Comparison of ENCODE assay signal across 20 cellular contexts in the genomic region with DNA sequence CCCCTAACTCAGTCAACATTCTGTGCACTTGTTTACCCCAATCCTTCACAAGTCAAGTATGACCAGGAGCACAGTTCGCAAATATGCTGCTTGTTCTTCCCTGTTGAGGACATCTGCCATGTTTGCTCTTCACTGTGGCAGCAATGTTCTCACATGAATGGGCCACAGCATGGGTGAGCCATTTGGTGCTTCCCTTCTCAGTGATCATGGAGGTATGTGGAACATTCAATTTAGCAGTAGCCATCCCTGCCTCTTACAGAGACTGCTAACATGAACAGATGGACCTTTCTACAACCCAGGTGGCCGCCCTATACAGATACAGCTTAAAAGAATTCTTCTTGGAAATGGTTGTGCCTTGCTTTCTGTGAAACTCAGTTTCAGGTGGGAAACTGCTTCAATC.
"Had no signal": no experiment of that assay in that cellular context is flagged by ENCODE, and none has a peak within 500 bp of the region (broad histone marks: within the 10 kb centered on the region; RNA-seq: fewer than 3 reads in every experiment).

No MANE protein-coding gene starts in this region.

- H3K4me1 Mint-ChIP-seq: natural killer cell; stimulated activated memory B cell treated with anti-CD40 and anti-IgM and Interleukin-4, amounts not matched to agents 10 μg/mL and 1 μg/mL and 100 μg/mL, for 72 hours had no signal

- H3K36me3 Mint-ChIP-seq: activated naive CD4-positive, alpha-beta T cell treated with anti-CD3 and anti-CD28 coated beads, Interleukin-2, amount 50 U/mL, for 72 hours; brain; stimulated activated memory B cell treated with anti-CD40 and anti-IgM and Interleukin-4, amounts not matched to agents 10 μg/mL and 1 μg/mL and 100 μg/mL, for 72 hours had no signal

- H3K27ac ChIP-seq: colonic mucosa, sigmoid colon, transverse colon, WERI-Rb-1 had no signal

- H3K9me3 Mint-ChIP-seq: brain; stimulated activated memory B cell treated with anti-CD40 and anti-IgM and Interleukin-4, amounts not matched to agents 10 μg/mL and 1 μg/mL and 100 μg/mL, for 72 hours had no signal

- H3K4me3 Mint-ChIP-seq: brain; effector memory CD8-positive, alpha-beta T cell; natural killer cell; stimulated activated memory B cell treated with anti-CD40 and anti-IgM and Interleukin-4, amounts not matched to agents 10 μg/mL and 1 μg/mL and 100 μg/mL, for 72 hours had no signal

- DNase-seq: activated T-cell treated with anti-CD3 and anti-CD28 coated beads, Interleukin-2, amount 50 U/mL, for 1 hour; aorta; colonic mucosa; effector memory CD8-positive, alpha-beta T cell; hypothalamus; left ventricle myocardium superior; mammary epithelial cell; midbrain; natural killer cell; retina; sigmoid colon; stimulated activated CD4-positive, alpha-beta T cell treated with anti-CD3 and anti-CD28 coated beads, Interleukin-15, amount 100 ng/mL, for 24 hours; transverse colon; WERI-Rb-1 had no signal

- H3K27ac Mint-ChIP-seq: activated naive CD4-positive, alpha-beta T cell treated with anti-CD3 and anti-CD28 coated beads, Interleukin-2, amount 50 U/mL, for 72 hours; brain; effector memory CD8-positive, alpha-beta T cell; natural killer cell; progenitor cell of endocrine pancreas; stimulated activated memory B cell treated with anti-CD40 and anti-IgM and Interleukin-4, amounts not matched to agents 10 μg/mL and 1 μg/mL and 100 μg/mL, for 72 hours had no signal

- H3K4me3 ChIP-seq: colonic mucosa, dorsolateral prefrontal cortex, sigmoid colon, smooth muscle cell, transverse colon had no signal

- H3K27me3 ChIP-seq: colonic mucosa, dorsolateral prefrontal cortex, sigmoid colon, transverse colon had no signal

- H3K36me3 ChIP-seq: colonic mucosa, sigmoid colon, transverse colon, WERI-Rb-1 had no signal

- H3K4me2 ChIP-seq: smooth muscle cell had no signal

- H3K4me1 ChIP-seq: colonic mucosa, sigmoid colon, transverse colon had no signal

- H3K27me3 Mint-ChIP-seq: effector memory CD8-positive, alpha-beta T cell; progenitor cell of endocrine pancreas; stimulated activated memory B cell treated with anti-CD40 and anti-IgM and Interleukin-4, amounts not matched to agents 10 μg/mL and 1 μg/mL and 100 μg/mL, for 72 hours had no signal
